ENCODE assay signal across 9 cellular contexts in the genomic region with DNA sequence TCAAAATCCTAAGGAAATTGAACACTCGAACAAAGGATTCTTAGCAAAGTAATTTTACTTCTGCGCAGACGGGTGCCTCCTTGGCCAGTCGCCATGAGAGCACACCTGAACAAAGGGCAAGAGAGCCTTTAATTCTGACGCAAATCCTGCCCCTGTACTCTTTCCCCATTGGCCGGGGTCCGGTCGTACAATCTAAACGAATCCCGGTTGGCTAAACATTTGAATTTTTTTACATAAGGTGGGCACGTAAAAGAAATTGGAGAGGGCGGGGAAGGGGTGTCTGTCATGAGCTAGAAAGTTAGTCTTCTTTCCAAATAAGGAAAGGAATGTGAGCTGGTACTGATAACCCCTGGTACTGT. TPM values are rescaled to one million over a fixed set of nuclear protein-coding genes. Genes with fewer than 3 reads are reported as not detected.
DNase-seq lines count a peak whose midpoint lies in the region; ATAC-seq and TF ChIP-seq lines count a peak whose summit lies in the region.
"Had no signal": no experiment of that assay in that cellular context is flagged by ENCODE, and none has a peak within 500 bp of the region (broad histone marks: within the 10 kb centered on the region; RNA-seq: fewer than 3 reads in every experiment).

No MANE protein-coding gene starts in this region.

- TF ChIP-seq CTCF in PC-3 (conservative IDR thresholded peaks at IDR 0.05; ENCODE audit: low read depth, low read length): no peak
- no peak for TF ChIP-seq CTCF in transverse colon (IDR thresholded peaks at IDR 0.05)

- peak overlapping the region; percentile 77 for H3K27ac ChIP-seq in PC-3 (ENCODE audit: low read length)
- peak overlapping the region; percentile 68 to 84 (median 71) for H3K27ac ChIP-seq in transverse colon

- no peaks in the 10 kb centered on the region for H3K36me3 ChIP-seq in PC-3 (ENCODE audit: low read depth, low read length)
- H3K36me3 ChIP-seq in iPS-15b (ENCODE audit: control insufficient read depth, insufficient read depth, low read length): peaks cover under 1% of the 10 kb centered on the region
- H3K36me3 ChIP-seq in transverse colon: no peaks in the 10 kb centered on the region

- ATAC-seq in PC-3: no peak

- TF ChIP-seq POLR2A in transverse colon (IDR thresholded peaks at IDR 0.05): no peak

- no peak for DNase-seq in activated naive CD4-positive, alpha-beta T cell treated with anti-CD3 and anti-CD28 coated beads, Interleukin-2, amount 10 ng/mL, durations not matched to agents 7 days and 5 days
- DNase-seq in PC-3 (peak; percentile 69), transverse colon (peak; percentile 79), NCI-H82 treated with DMSO at 0.1 percent for 48 hours (lab: John Stamatoyannopoulos, UW; ENCODE audit: unreplicated experiment) (no peak), C1 segment of cervical spinal cord (lab: John Stamatoyannopoulos, UW) (no peak)
- no peak for DNase-seq in activated CD4-positive, CD25-positive, alpha-beta regulatory T cell treated with anti-CD3 and anti-CD28 coated beads, Interleukin-2, amount 50 U/mL, for 72 hours

- no peaks in the 10 kb centered on the region for H3K79me2 ChIP-seq in PC-3 (ENCODE audit: low read length)

- no peak for TF ChIP-seq EP300 in transverse colon (IDR thresholded peaks at IDR 0.05; ENCODE audit: low read depth)

- H3K27ac Mint-ChIP-seq in activated naive CD4-positive, alpha-beta T cell treated with anti-CD3 and anti-CD28 coated beads, Interleukin-2, amount 50 U/mL, for 24 hours: no peak overlapping the region
- no peak overlapping the region for H3K27ac Mint-ChIP-seq in activated naive CD4-positive, alpha-beta T cell treated with anti-CD3 and anti-CD28 coated beads, Interleukin-2, amount 10 ng/mL, durations not matched to agents 7 days and 5 days

- H3K27me3 Mint-ChIP-seq in activated naive CD4-positive, alpha-beta T cell treated with anti-CD3 and anti-CD28 coated beads, Interleukin-2, amount 50 U/mL, for 24 hours: peaks cover 20% of the 10 kb centered on the region
- H3K27me3 Mint-ChIP-seq in activated naive CD4-positive, alpha-beta T cell treated with anti-CD3 and anti-CD28 coated beads, Interleukin-2, amount 10 ng/mL, durations not matched to agents 7 days and 5 days: peaks cover 65% of the 10 kb centered on the region

- H3K4me2 ChIP-seq in PC-3 (ENCODE audit: low read length): peak overlapping the region; percentile 92

- H3K4me3 Mint-ChIP-seq in activated naive CD4-positive, alpha-beta T cell treated with anti-CD3 and anti-CD28 coated beads, Interleukin-2, amount 50 U/mL, for 24 hours: peak overlapping the region; percentile 65
- no peak overlapping the region for H3K4me3 Mint-ChIP-seq in activated naive CD4-positive, alpha-beta T cell treated with anti-CD3 and anti-CD28 coated beads, Interleukin-2, amount 10 ng/mL, durations not matched to agents 7 days and 5 days

- POLR2A ChIA-PET in PC-3 (lab: Charles Lee; ENCODE audit: unreplicated experiment): interaction anchor here (0.6 to 1.0 kb wide), 2 partner anchors 8 to 171 kb away, joined by 4 to 6 read pairs; a partner anchor contains a TSS

- intact Hi-C loops in PC-3 (cut with micrococcal nuclease): loop anchor here (2.0 kb wide), 1 partner anchor 36 kb away; a partner anchor contains a TSS
- intact Hi-C loops in transverse colon (cut with DNase I; ENCODE audit: low total_unique reads): no loop called here

- no TSS peak for BruUV-seq in PC-3 (replicated peaks; lab: Mats Ljungman, UMichigan)

- H3K9me3 Mint-ChIP-seq in activated naive CD4-positive, alpha-beta T cell treated with anti-CD3 and anti-CD28 coated beads, Interleukin-2, amount 50 U/mL, for 24 hours: no peaks in the 10 kb centered on the region
- H3K9me3 Mint-ChIP-seq in activated naive CD4-positive, alpha-beta T cell treated with anti-CD3 and anti-CD28 coated beads, Interleukin-2, amount 10 ng/mL, durations not matched to agents 7 days and 5 days: no peaks in the 10 kb centered on the region

- H4K20me1 ChIP-seq in PC-3 (ENCODE audit: low read length): no peaks in the 10 kb centered on the region

- no peaks in the 10 kb centered on the region for H3K27me3 ChIP-seq in PC-3 (ENCODE audit: low read length)
- H3K27me3 ChIP-seq in iPS-15b (ENCODE audit: control insufficient read depth, insufficient read depth, low read length): no peaks in the 10 kb centered on the region
- peaks cover 15% of the 10 kb centered on the region for H3K27me3 ChIP-seq in transverse colon

- in situ Hi-C loops in transverse colon (cut with MboI; ENCODE audit: low pct_ligation_motif_present in 1 of 4, low pct_unique_long_range_greater_than_20kb in 1 of 4, low sequenced_read_pairs in 3 of 4): no loop called here

- H3K4me1 ChIP-seq in PC-3 (ENCODE audit: insufficient read depth, low read length) (peaks cover 23% of the 10 kb centered on the region), iPS-15b (ENCODE audit: control insufficient read depth, insufficient read depth, low read length) (peaks cover 8% of the 10 kb centered on the region), transverse colon (peaks cover 3 to 19% (median 16%) of the 10 kb centered on the region in 4 donors)

- H3K9me3 ChIP-seq in PC-3 (ENCODE audit: low read length): no peaks in the 10 kb centered on the region
- no peaks in the 10 kb centered on the region for H3K9me3 ChIP-seq in iPS-15b (ENCODE audit: control insufficient read depth, insufficient read depth, low read length)
- no peaks in the 10 kb centered on the region for H3K9me3 ChIP-seq in transverse colon

- H3K4me3 ChIP-seq in PC-3 (ENCODE audit: low read length): peak overlapping the region; percentile 68; the same call in 1 of the 2 replicates
- peak overlapping the region; percentile 36 for H3K4me3 ChIP-seq in iPS-15b (ENCODE audit: low read depth, low read length)
- peak overlapping the region in 1 of 4 donors; percentile 9 for H3K4me3 ChIP-seq in transverse colon

- CTCF ChIA-PET in activated naive CD4-positive, alpha-beta T cell treated with anti-CD3 and anti-CD28 coated beads, Interleukin-2, amount 10 ng/mL, durations not matched to agents 7 days and 5 days (lab: Charles Lee): interaction anchor here (0.7 to 4.8 kb wide), 13 partner anchors 10 to 537 kb away, joined by 3 to 85 read pairs (median 5); no protein-coding TSS in a partner anchor
- CTCF ChIA-PET in PC-3 (lab: Charles Lee): interaction anchor here (0.6 to 2.3 kb wide), 6 partner anchors 32 to 243 kb away, joined by 3 to 25 read pairs (median 5); no protein-coding TSS in a partner anchor

- 15 to 16% methylated on average over 2 to 12 of the region's 12 CpGs for WGBS in transverse colon (ENCODE audit: low coverage in 1 of 2), 2 donors

- H3K9ac ChIP-seq in PC-3 (ENCODE audit: low read length): peak overlapping the region; percentile 67; the same call in 1 of the 2 replicates
- H3K9ac ChIP-seq in iPS-15b (ENCODE audit: low read depth, low read length): peak overlapping the region; percentile 82

- H3K36me3 Mint-ChIP-seq in activated naive CD4-positive, alpha-beta T cell treated with anti-CD3 and anti-CD28 coated beads, Interleukin-2, amount 50 U/mL, for 24 hours: no peaks in the 10 kb centered on the region
- no peaks in the 10 kb centered on the region for H3K36me3 Mint-ChIP-seq in activated naive CD4-positive, alpha-beta T cell treated with anti-CD3 and anti-CD28 coated beads, Interleukin-2, amount 10 ng/mL, durations not matched to agents 7 days and 5 days

- H3F3A ChIP-seq in PC-3 (ENCODE audit: low read length, unreplicated experiment): no peaks in the 10 kb centered on the region

- H3K4me1 Mint-ChIP-seq in activated naive CD4-positive, alpha-beta T cell treated with anti-CD3 and anti-CD28 coated beads, Interleukin-2, amount 50 U/mL, for 24 hours: peaks cover 19% of the 10 kb centered on the region
- H3K4me1 Mint-ChIP-seq in activated naive CD4-positive, alpha-beta T cell treated with anti-CD3 and anti-CD28 coated beads, Interleukin-2, amount 10 ng/mL, durations not matched to agents 7 days and 5 days: peaks cover 19% of the 10 kb centered on the region

- peak overlapping the region; percentile 73; the same call in 1 of the 2 replicates for H2AFZ ChIP-seq in PC-3 (ENCODE audit: low read length)

- no peaks in the 10 kb centered on the region for H3K9me2 ChIP-seq in PC-3 (replicated peaks; ENCODE audit: low read length)

RNA-seq across cellular contexts. Expression of a gene that starts 8.2 kb away (rescaled TPM):
- total RNA-seq in PC-3 (2014; rRNA removed): 1.2 TPM in 2 replicates
- total RNA-seq in transverse colon: 10 to 100 TPM in 3 of 4 donors, 1 to 10 TPM in 1; 4.4 to 29.2 (median 27.3) TPM
- total RNA-seq: frontal cortex had no signal

RNA-seq across cellular contexts. Expression of a gene that starts 35.9 kb away (rescaled TPM):
- total RNA-seq in PC-3 (2014; rRNA removed): 8.9 and 9.5 TPM in 2 replicates
- total RNA-seq in transverse colon: 10 to 100 TPM in 3 of 4 donors, 1 to 10 TPM in 1; 2.6 to 37.4 (median 12.7) TPM

RNA-seq across cellular contexts. Expression of a gene that starts 39.2 kb away (rescaled TPM):
- total RNA-seq in PC-3 (2014; rRNA removed) (0.04 and 0.12 TPM in 2 replicates), transverse colon (1 to 10 TPM in 3 of 4 donors, under 1 TPM in 1; 0.60 to 7.5 (median 3.0) TPM)
- total RNA-seq: frontal cortex had no signal

Comparison
In these comparisons a context has a peak if more than half of its experiments do, and no peak if none do; other contexts are left out.
1. DNase-seq: peak in PC-3 (single experiment) and transverse colon (single experiment); none in activated naive CD4-positive, alpha-beta T cell treated with anti-CD3 and anti-CD28 coated beads, Interleukin-2, amount 10 ng/mL, durations not matched to agents 7 days and 5 days (single experiment), NCI-H82 treated with DMSO at 0.1 percent for 48 hours (single experiment), activated CD4-positive, CD25-positive, alpha-beta regulatory T cell treated with anti-CD3 and anti-CD28 coated beads, Interleukin-2, amount 50 U/mL, for 72 hours (single experiment) and C1 segment of cervical spinal cord (0 of 14).